Comparison of ENCODE assay signal across 29 cellular contexts in genomic region chr10:106500041-106500440, GRCh38.
"Had no signal": no experiment of that assay in that cellular context is flagged by ENCODE, and none has a peak within 500 bp of the region (broad histone marks: within the 10 kb centered on the region; RNA-seq: fewer than 3 reads in every experiment).

No MANE protein-coding gene starts in this region.

- DNase-seq: activated CD4-positive, alpha-beta T cell treated with anti-CD3 and anti-CD28 coated beads, Interleukin-2, amount 10 ng/mL, durations not matched to agents 24 days and 14 days; activated CD4-positive, alpha-beta T cell treated with anti-CD3 and anti-CD28 coated beads, Interleukin-2, amount 50 U/mL, for 4 hours; activated CD8-positive, alpha-beta T cell treated with anti-CD3 and anti-CD28 coated beads for 36 hours; activated effector memory CD4-positive, alpha-beta T cell treated with anti-CD3 and anti-CD28 coated beads, Interleukin-2, amount 50 U/mL, for 16 hours; activated naive CD4-positive, alpha-beta T cell; activated naive CD4-positive, alpha-beta T cell treated with anti-CD3 and anti-CD28 coated beads, Interleukin-2, amount 50 U/mL, for 16 hours; activated naive CD8-positive, alpha-beta T cell treated with anti-CD3 and anti-CD28 coated beads for 36 hours; activated T-cell treated with anti-CD3 and anti-CD28 coated beads, Interleukin-2, amount 50 U/mL, for 1 hour; activated T-cell treated with anti-CD3 and anti-CD28 coated beads, Interleukin-2, amount 50 U/mL, for 72 hours; amniotic stem cell; aorta; brain microvascular endothelial cell; Kasumi-1; KG1; MM.1S; MV-4-11; NCI-H1092; NCI-H1436 treated with DMSO at 0.1 percent for 48 hours; NCI-H1694 treated with DMSO at 0.1 percent for 48 hours; NCI-H2029; NCI-H345; NCI-H524 treated with DMSO at 0.1 percent for 48 hours; NK-92 treated with Interleukin-12 subunit alpha and Interleukin-12 subunit beta, amount 100 ng/mL, for 24 hours; PC-9; Right ventricle myocardium superior; SW 1271; T1000 had no signal

- FAIRE-seq: RCC 7860 had no signal

- H2AFZ ChIP-seq: PC-9 had no signal

- H3K4me3 ChIP-seq: PC-9 had no signal

- H3K36me3 ChIP-seq: brain microvascular endothelial cell had no signal

- H3K27ac ChIP-seq: brain microvascular endothelial cell, PC-9, RWPE1 had no signal

- H3K4me2 ChIP-seq: PC-9 had no signal

- H3K27me3 ChIP-seq: brain microvascular endothelial cell had no signal
